In genomic region chr3:187971629-187972028, GRCh38 we compare ENCODE assay signal across 1 cellular context.
TF ChIP-seq lines count a peak whose summit lies in the region.

No MANE protein-coding gene starts in this region.

TF ChIP-seq in IMR-90, 13 proteins besides CTCF, POLR2A, EP300 and RAD21:
- TF ChIP-seq RFX5 (IDR thresholded peaks at IDR 0.05; ENCODE audit: low read depth, low read length) (no peak), ELK1 (IDR thresholded peaks at IDR 0.05; ENCODE audit: borderline replicate concordance, low read depth, low read length) (no peak), MAZ (IDR thresholded peaks at IDR 0.05; ENCODE audit: borderline replicate concordance, low read depth, low read length) (no peak), NFE2L2 (IDR thresholded peaks at IDR 0.05; ENCODE audit: low read depth, low read length) (no peak), USF2 (IDR thresholded peaks at IDR 0.05; ENCODE audit: low read depth, low read length) (no peak), FOS (IDR thresholded peaks at IDR 0.05; ENCODE audit: low read depth, low read length) (no peak), CHD1 (IDR thresholded peaks at IDR 0.05; ENCODE audit: low read depth, low read length) (no peak), MXI1 (IDR thresholded peaks at IDR 0.05; ENCODE audit: borderline replicate concordance, low read depth, low read length) (no peak), MAFK (IDR thresholded peaks at IDR 0.05; ENCODE audit: low read depth, low read length) (no peak)
